ENCODE assay signal across 8 cellular contexts in genomic region chr14:104751539-104752337, GRCh38. TPM values are rescaled to one million over a fixed set of nuclear protein-coding genes. Genes with fewer than 3 reads are reported as not detected.
DNase-seq lines count a peak whose midpoint lies in the region; ATAC-seq and TF ChIP-seq lines count a peak whose summit lies in the region.

No MANE protein-coding gene starts in this region.

- no peaks in the 10 kb centered on the region for H3K27me3 ChIP-seq in testis

- H3K4me3 ChIP-seq in iPS-18c (ENCODE audit: insufficient read depth, low read depth, low read length) (peak overlapping the region; percentile 50), testis (peak overlapping the region; percentile 97 to 100)

- H3K9me3 Mint-ChIP-seq in activated CD8-positive, alpha-beta T cell treated with anti-CD3 and anti-CD28 coated beads, Interleukin-2, amount 10 ng/mL, durations not matched to agents 7 days and 5 days (ENCODE audit: insufficient read depth), result no peaks in the 10 kb centered on the region

- intact Hi-C loops in testis (cut with DNase I; ENCODE audit: low total_unique reads), result no loop called here

- peaks cover 31% of the 10 kb centered on the region for H3K36me3 Mint-ChIP-seq in activated CD8-positive, alpha-beta T cell treated with anti-CD3 and anti-CD28 coated beads, Interleukin-2, amount 10 ng/mL, durations not matched to agents 7 days and 5 days (ENCODE audit: low read depth)

- POLR2A ChIA-PET in activated CD8-positive, alpha-beta T cell treated with anti-CD3 and anti-CD28 coated beads, Interleukin-2, amount 10 ng/mL, durations not matched to agents 7 days and 5 days (lab: Charles Lee), result interaction anchor here (0.7 to 2.2 kb wide), 12 partner anchors 11 to 269 kb away, joined by 3 to 9 read pairs (median 5); partner anchors contain the start of genes ADSS1, AKT1, CDCA4 and ZBTB42

- WGBS in testis, 2 donors, result 66 to 81% methylated on average over 20 to 71 of the region's 79 CpGs

- no peak for ATAC-seq in activated CD8-positive, alpha-beta T cell treated with anti-CD3 and anti-CD28 coated beads, Interleukin-2, amount 10 ng/mL, durations not matched to agents 7 days and 5 days
- no peak for ATAC-seq in left lobe of liver
- no peak for ATAC-seq in GM18505 (IDR thresholded peaks at IDR 0.05; ENCODE audit: unreplicated experiment)

- TF ChIP-seq CTCF in testis (IDR thresholded peaks at IDR 0.05), result no peak

- peak overlapping the region; percentile 91 for H3K4me3 Mint-ChIP-seq in activated CD8-positive, alpha-beta T cell treated with anti-CD3 and anti-CD28 coated beads, Interleukin-2, amount 10 ng/mL, durations not matched to agents 7 days and 5 days

- no peak for TF ChIP-seq POLR2A in testis (IDR thresholded peaks at IDR 0.05)
- TF ChIP-seq POLR2A in GM18505 (IDR thresholded peaks at IDR 0.05; ENCODE audit: borderline replicate concordance, extremely low read depth, insufficient read depth, insufficient read length), result no peak

- peak overlapping the region; percentile 42 to 85 for H3K27ac ChIP-seq in testis

- H3K4me1 Mint-ChIP-seq in activated CD8-positive, alpha-beta T cell treated with anti-CD3 and anti-CD28 coated beads, Interleukin-2, amount 10 ng/mL, durations not matched to agents 7 days and 5 days (ENCODE audit: low read depth), result peaks cover 46% of the 10 kb centered on the region

- H3K4me1 ChIP-seq in testis, result peaks cover 27% of the 10 kb centered on the region

- peaks cover 10% of the 10 kb centered on the region for H3K9me3 ChIP-seq in iPS-18c (ENCODE audit: control insufficient read depth, insufficient read depth, low read length)
- H3K9me3 ChIP-seq in testis, result no peaks in the 10 kb centered on the region

- no peaks in the 10 kb centered on the region for H3K36me3 ChIP-seq in testis (ENCODE audit: low read depth, missing control alignments)

- peak; percentile 16 for DNase-seq in activated CD4-positive, alpha-beta T cell treated with anti-CD3 and anti-CD28 coated beads for 1 hour
- no peak for DNase-seq in activated CD4-positive, alpha-beta T cell treated with anti-CD3 and anti-CD28 coated beads for 4 hours
- DNase-seq in activated CD8-positive, alpha-beta T cell treated with anti-CD3 and anti-CD28 coated beads, Interleukin-2, amount 10 ng/mL, durations not matched to agents 7 days and 5 days, result no peak
- DNase-seq in testis (no peak), HCEC 1CT (no peak), left lobe of liver (ENCODE audit: low spot score) (no peak)

- CTCF ChIA-PET in activated CD8-positive, alpha-beta T cell treated with anti-CD3 and anti-CD28 coated beads, Interleukin-2, amount 10 ng/mL, durations not matched to agents 7 days and 5 days (lab: Charles Lee), result interaction anchor here (0.9 to 2.4 kb wide), 8 partner anchors 15 to 144 kb away, joined by 3 to 17 read pairs (median 6); no protein-coding TSS in a partner anchor

- H3K27ac Mint-ChIP-seq in activated CD8-positive, alpha-beta T cell treated with anti-CD3 and anti-CD28 coated beads, Interleukin-2, amount 10 ng/mL, durations not matched to agents 7 days and 5 days, result peak overlapping the region; percentile 96

- no peaks in the 10 kb centered on the region for H3K27me3 Mint-ChIP-seq in activated CD8-positive, alpha-beta T cell treated with anti-CD3 and anti-CD28 coated beads, Interleukin-2, amount 10 ng/mL, durations not matched to agents 7 days and 5 days (ENCODE audit: low read depth)

RNA-seq across cellular contexts. Expression of gene SIVA1, which starts 1.2 kb away (rescaled TPM):
- 100 to 1,000 TPM; 175 to 186 TPM for total RNA-seq in activated CD8-positive, alpha-beta T cell treated with anti-CD3 and anti-CD28 coated beads, Interleukin-2, amount 10 ng/mL, durations not matched to agents 7 days and 5 days
- total RNA-seq in testis, result 100 to 1,000 TPM; 236 to 247 TPM
- 99.5 TPM for polyA plus RNA-seq in testis (ENCODE audit: insufficient read depth, low read depth, low replicate concordance)
- 50.3 TPM for total RNA-seq in left lobe of liver

RNA-seq across cellular contexts. Expression of gene ADSS1, which starts 27.7 kb away (rescaled TPM):
- 1 to 10 TPM; 1.8 TPM for total RNA-seq in activated CD8-positive, alpha-beta T cell treated with anti-CD3 and anti-CD28 coated beads, Interleukin-2, amount 10 ng/mL, durations not matched to agents 7 days and 5 days
- 10 to 100 TPM; 48.7 to 79.4 TPM for total RNA-seq in testis
- polyA plus RNA-seq in testis (ENCODE audit: insufficient read depth, low read depth, low replicate concordance), result 79.6 TPM
- 51.9 TPM for total RNA-seq in left lobe of liver

RNA-seq across cellular contexts. Expression of gene AKT1, which starts 43.8 kb away (rescaled TPM):
- 100 to 1,000 TPM; 217 to 222 TPM for total RNA-seq in activated CD8-positive, alpha-beta T cell treated with anti-CD3 and anti-CD28 coated beads, Interleukin-2, amount 10 ng/mL, durations not matched to agents 7 days and 5 days
- 100 to 1,000 TPM; 106 to 125 TPM for total RNA-seq in testis
- 68.2 TPM for polyA plus RNA-seq in testis (ENCODE audit: insufficient read depth, low read depth, low replicate concordance)
- 90.1 TPM for total RNA-seq in left lobe of liver

RNA-seq across cellular contexts. Expression of gene ZBTB42, which starts 49.2 kb away (rescaled TPM):
- total RNA-seq in activated CD8-positive, alpha-beta T cell treated with anti-CD3 and anti-CD28 coated beads, Interleukin-2, amount 10 ng/mL, durations not matched to agents 7 days and 5 days, result 1 to 10 TPM; 5.3 TPM
- total RNA-seq in testis, result 1 to 10 TPM; 6.1 to 8.4 TPM
- polyA plus RNA-seq in testis (ENCODE audit: insufficient read depth, low read depth, low replicate concordance), result 7.1 TPM
- total RNA-seq in left lobe of liver, result 4.9 TPM

Comparison
In these comparisons a context has a peak if more than half of its experiments do, and no peak if none do; other contexts are left out.
1. RNA of gene ADSS1, which starts 27.7 kb away (total RNA-seq): 48.7 to 79.4 TPM in testis and 51.9 TPM in left lobe of liver (single experiment); 1.8 TPM in activated CD8-positive, alpha-beta T cell treated with anti-CD3 and anti-CD28 coated beads, Interleukin-2, amount 10 ng/mL, durations not matched to agents 7 days and 5 days; every median in the first group is over 10 times any median in the second.